Comparison of ENCODE assay signal across 22 cellular contexts in the genomic region with DNA sequence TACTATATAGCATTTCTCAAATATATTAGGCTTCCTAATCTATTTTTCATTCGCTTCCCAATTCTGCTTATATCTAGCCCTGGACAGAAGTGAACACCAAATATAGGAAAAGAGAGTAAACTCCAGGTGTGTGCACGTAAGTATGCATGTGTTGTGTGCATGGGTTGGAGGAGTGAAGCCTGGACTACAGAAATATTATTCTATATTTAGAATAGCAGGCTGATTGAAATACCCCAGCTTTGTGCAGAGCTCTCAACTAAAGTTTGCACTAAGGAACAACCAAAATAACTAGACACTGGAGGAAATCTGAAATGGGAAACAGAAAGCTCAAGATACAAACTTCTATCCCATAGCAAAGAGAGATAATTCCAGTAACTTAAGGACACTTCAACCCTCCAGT.
"Had no signal": no experiment of that assay in that cellular context is flagged by ENCODE, and none has a peak within 500 bp of the region (broad histone marks: within the 10 kb centered on the region; RNA-seq: fewer than 3 reads in every experiment).

No MANE protein-coding gene starts in this region.

- DNase-seq: stimulated activated CD4-positive, alpha-beta T cell treated with anti-CD3 and anti-CD28 coated beads, Interleukin-2, amount 100 ng/mL, for 48 hours; stimulated activated CD4-positive, alpha-beta T cell treated with anti-CD3 and anti-CD28 coated beads, Interleukin-4, amount 100 ng/mL, for 1 hour; stimulated activated CD4-positive, alpha-beta T cell treated with anti-CD3 and anti-CD28 coated beads, Interleukin-4, amount 100 ng/mL, for 24 hours; stimulated activated CD4-positive, alpha-beta T cell treated with anti-CD3 and anti-CD28 coated beads, Interleukin-4, amount 100 ng/mL, for 4 hours; stimulated activated CD8-positive, alpha-beta memory T cell treated with anti-CD3 and anti-CD28 coated beads, Interleukin-4, amount 100 ng/mL, for 48 hours; stimulated activated naive B cell treated with anti-CD40 and anti-IgM and Interleukin-4, amounts not matched to agents 10 μg/mL and 1 μg/mL and 100 μg/mL, for 72 hours; stimulated activated naive CD4-positive, alpha-beta T cell; stimulated activated naive CD4-positive, alpha-beta T cell treated with Interleukin-2 at 50 U/mL for 16 hours; stimulated activated naive CD8-positive, alpha-beta T cell treated with anti-CD3 and anti-CD28 coated beads, Interleukin-15, amount 100 ng/mL, for 72 hours; stimulated activated naive CD8-positive, alpha-beta T cell treated with anti-CD3 and anti-CD28 coated beads, Interleukin-15, Interleukin-2, amounts not matched to agents 100 U/mL and 50 U/mL, for 24 hours; stomach; substantia nigra; testis; thyroid gland; tibial artery; transverse colon; trophoblast cell; upper lobe of left lung; upper lobe of right lung; uterus had no signal

- ATAC-seq: stimulated activated effector memory CD8-positive, alpha-beta T cell treated with anti-CD3 and anti-CD28 coated beads, Interleukin-12 subunit alpha, Interleukin-12 subunit beta, amount 100 ng/mL, for 72 hours; stimulated activated memory B cell treated with anti-CD40 and anti-IgM and Interleukin-4, amounts not matched to agents 10 μg/mL and 1 μg/mL and 100 μg/mL, for 72 hours; stimulated activated naive B cell treated with anti-CD40 and anti-IgM and Interleukin-4, amounts not matched to agents 10 μg/mL and 1 μg/mL and 100 μg/mL, for 72 hours; stimulated activated naive CD8-positive, alpha-beta T cell treated with anti-CD3 and anti-CD28 coated beads, Interleukin-15, amount 100 ng/mL, for 72 hours; stimulated activated naive CD8-positive, alpha-beta T cell treated with anti-CD3 and anti-CD28 coated beads, Interleukin-15, Interleukin-2, amounts not matched to agents 100 U/mL and 50 U/mL, for 24 hours; upper lobe of right lung had no signal
